In genomic region chr12:123678981-123679380, GRCh38 we compare ENCODE assay signal across 27 cellular contexts.
"Had no signal": no experiment of that assay in that cellular context is flagged by ENCODE, and none has a peak within 500 bp of the region (broad histone marks: within the 10 kb centered on the region; RNA-seq: fewer than 3 reads in every experiment).

No MANE protein-coding gene starts in this region.

- DNase-seq: stimulated activated CD4-positive, alpha-beta T cell treated with anti-CD3 and anti-CD28 coated beads, Interleukin-2, amount 100 ng/mL, for 24 hours; stimulated activated CD4-positive, alpha-beta T cell treated with anti-CD3 and anti-CD28 coated beads, Interleukin-2, amount 100 ng/mL, for 48 hours; stimulated activated CD4-positive, alpha-beta T cell treated with anti-CD3 and anti-CD28 coated beads, Interleukin-4, amount 100 ng/mL, for 1 hour; stimulated activated CD4-positive, alpha-beta T cell treated with anti-CD3 and anti-CD28 coated beads, Interleukin-4, amount 100 ng/mL, for 24 hours; stimulated activated CD4-positive, alpha-beta T cell treated with anti-CD3 and anti-CD28 coated beads, Interleukin-4, amount 100 ng/mL, for 4 hours; stimulated activated CD8-positive, alpha-beta memory T cell treated with anti-CD3 and anti-CD28 coated beads, Interleukin-4, amount 100 ng/mL, for 48 hours; stimulated activated naive B cell treated with anti-CD40 and anti-IgM and Interleukin-4, amounts not matched to agents 10 μg/mL and 1 μg/mL and 100 μg/mL, for 72 hours; stimulated activated naive CD4-positive, alpha-beta T cell; stimulated activated naive CD4-positive, alpha-beta T cell treated with Interleukin-2 at 50 U/mL for 16 hours; stimulated activated naive CD8-positive, alpha-beta T cell treated with anti-CD3 and anti-CD28 coated beads, Interleukin-15, amount 100 ng/mL, for 72 hours; stimulated activated naive CD8-positive, alpha-beta T cell treated with anti-CD3 and anti-CD28 coated beads, Interleukin-15, Interleukin-2, amounts not matched to agents 100 U/mL and 50 U/mL, for 24 hours; stomach; substantia nigra; testis; thyroid gland; tibial artery; transverse colon; upper lobe of left lung; upper lobe of right lung; uterus had no signal

- H3K4me3 Mint-ChIP-seq: stimulated activated effector memory CD8-positive, alpha-beta T cell treated with anti-CD3 and anti-CD28 coated beads, Interleukin-12 subunit alpha, Interleukin-12 subunit beta, amount 100 ng/mL, for 72 hours; stimulated activated memory B cell treated with anti-CD40 and anti-IgM and Interleukin-4, amounts not matched to agents 10 μg/mL and 1 μg/mL and 100 μg/mL, for 72 hours; stimulated activated naive B cell treated with anti-CD40 and anti-IgM and Interleukin-4, amounts not matched to agents 10 μg/mL and 1 μg/mL and 100 μg/mL, for 72 hours; stimulated activated naive CD8-positive, alpha-beta T cell treated with anti-CD3 and anti-CD28 coated beads, Interleukin-15, amount 100 ng/mL, for 72 hours; stimulated activated naive CD8-positive, alpha-beta T cell treated with anti-CD3 and anti-CD28 coated beads, Interleukin-15, Interleukin-2, amounts not matched to agents 100 ng/mL and 50 ng/mL, for 24 hours; type B pancreatic cell had no signal

- ATAC-seq: stimulated activated effector memory CD8-positive, alpha-beta T cell treated with anti-CD3 and anti-CD28 coated beads, Interleukin-12 subunit alpha, Interleukin-12 subunit beta, amount 100 ng/mL, for 72 hours; stimulated activated memory B cell treated with anti-CD40 and anti-IgM and Interleukin-4, amounts not matched to agents 10 μg/mL and 1 μg/mL and 100 μg/mL, for 72 hours; stimulated activated naive B cell treated with anti-CD40 and anti-IgM and Interleukin-4, amounts not matched to agents 10 μg/mL and 1 μg/mL and 100 μg/mL, for 72 hours; stimulated activated naive CD8-positive, alpha-beta T cell treated with anti-CD3 and anti-CD28 coated beads, Interleukin-15, amount 100 ng/mL, for 72 hours; stimulated activated naive CD8-positive, alpha-beta T cell treated with anti-CD3 and anti-CD28 coated beads, Interleukin-15, Interleukin-2, amounts not matched to agents 100 U/mL and 50 U/mL, for 24 hours; upper lobe of right lung had no signal

- H3K4me3 ChIP-seq: stomach, testis, thoracic aorta, thyroid gland, tibial artery, tibial nerve, transverse colon, upper lobe of left lung, upper lobe of right lung, uterus, vagina had no signal

- H3K9me3 ChIP-seq: stomach, testis, thoracic aorta, thyroid gland, tibial artery, tibial nerve, transverse colon, upper lobe of left lung, upper lobe of right lung, uterus, vagina had no signal

- H3K27me3 ChIP-seq: stomach, testis, thyroid gland, tibial artery, tibial nerve, transverse colon, upper lobe of left lung, upper lobe of right lung, uterus, vagina had no signal

- H3K4me1 Mint-ChIP-seq: stimulated activated naive CD8-positive, alpha-beta T cell treated with anti-CD3 and anti-CD28 coated beads, Interleukin-15, amount 100 ng/mL, for 72 hours had no signal

- H3K27ac ChIP-seq: stomach, testis, thoracic aorta, thyroid gland, tibial artery, tibial nerve, transverse colon, upper lobe of left lung, upper lobe of right lung, uterus, vagina had no signal

- H3K36me3 ChIP-seq: uterus had no signal

- H3K27me3 Mint-ChIP-seq: stimulated activated memory B cell treated with anti-CD40 and anti-IgM and Interleukin-4, amounts not matched to agents 10 μg/mL and 1 μg/mL and 100 μg/mL, for 72 hours; stimulated activated naive B cell treated with anti-CD40 and anti-IgM and Interleukin-4, amounts not matched to agents 10 μg/mL and 1 μg/mL and 100 μg/mL, for 72 hours; stimulated activated naive CD8-positive, alpha-beta T cell treated with anti-CD3 and anti-CD28 coated beads, Interleukin-15, amount 100 ng/mL, for 72 hours; stimulated activated naive CD8-positive, alpha-beta T cell treated with anti-CD3 and anti-CD28 coated beads, Interleukin-15, Interleukin-2, amounts not matched to agents 100 ng/mL and 50 ng/mL, for 24 hours; type B pancreatic cell had no signal

- H3K27ac Mint-ChIP-seq: stimulated activated effector memory CD8-positive, alpha-beta T cell treated with anti-CD3 and anti-CD28 coated beads, Interleukin-12 subunit alpha, Interleukin-12 subunit beta, amount 100 ng/mL, for 72 hours; stimulated activated memory B cell treated with anti-CD40 and anti-IgM and Interleukin-4, amounts not matched to agents 10 μg/mL and 1 μg/mL and 100 μg/mL, for 72 hours; stimulated activated naive B cell treated with anti-CD40 and anti-IgM and Interleukin-4, amounts not matched to agents 10 μg/mL and 1 μg/mL and 100 μg/mL, for 72 hours; stimulated activated naive CD8-positive, alpha-beta T cell treated with anti-CD3 and anti-CD28 coated beads, Interleukin-15, amount 100 ng/mL, for 72 hours; stimulated activated naive CD8-positive, alpha-beta T cell treated with anti-CD3 and anti-CD28 coated beads, Interleukin-15, Interleukin-2, amounts not matched to agents 100 ng/mL and 50 ng/mL, for 24 hours; type B pancreatic cell had no signal

- H3K4me1 ChIP-seq: stomach, testis, thyroid gland, tibial artery, tibial nerve, transverse colon, upper lobe of left lung, upper lobe of right lung, uterus, vagina had no signal
